In the genomic region with DNA sequence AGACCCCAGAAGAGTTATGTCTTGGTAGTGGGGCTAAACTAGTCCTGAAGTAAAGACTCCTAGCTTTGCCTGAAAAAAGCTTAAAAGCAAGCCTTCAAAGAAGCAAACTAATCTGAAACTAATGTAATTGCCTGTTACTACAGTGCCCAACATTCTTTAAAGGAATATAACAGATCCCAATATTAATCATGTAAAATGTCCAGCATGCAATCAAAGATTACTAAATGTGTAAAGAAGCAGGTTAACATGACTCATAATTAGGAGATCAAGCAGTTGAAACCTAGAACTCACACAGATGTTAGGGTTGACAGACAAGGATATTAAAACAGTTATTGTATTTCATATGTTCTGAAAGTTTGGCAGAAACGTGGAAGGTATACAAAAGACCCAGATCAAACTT, we compare ENCODE assay signal across 14 cellular contexts.
"Had no signal": no experiment of that assay in that cellular context is flagged by ENCODE, and none has a peak within 500 bp of the region (broad histone marks: within the 10 kb centered on the region; RNA-seq: fewer than 3 reads in every experiment).

No MANE protein-coding gene starts in this region.

- H3K9me3 ChIP-seq: ascending aorta, ovary, testis had no signal

- H3K27ac Mint-ChIP-seq: activated CD4-positive, alpha-beta memory T cell treated with anti-CD3 and anti-CD28 coated beads for 36 hours; activated T-helper 2 cell treated with anti-CD3 and anti-CD28 coated beads, Interferon-gamma antibody, Interleukin-2, Interleukin-4, amounts not matched to agents 10 μg/mL and 5 μg/mL and 100 μg/mL, durations not matched to agents 14 hours and 24 hours and 36 hours had no signal

- H3K4me3 ChIP-seq: ascending aorta, ovary, testis had no signal

- H3K27me3 Mint-ChIP-seq: activated CD4-positive, alpha-beta memory T cell treated with anti-CD3 and anti-CD28 coated beads for 36 hours had no signal

- ATAC-seq: foreskin keratinocyte, left lobe of liver had no signal

- H3K27ac ChIP-seq: ascending aorta, foreskin keratinocyte, ovary, testis had no signal

- H3K4me3 Mint-ChIP-seq: activated CD4-positive, alpha-beta memory T cell treated with anti-CD3 and anti-CD28 coated beads for 36 hours; neural crest cell had no signal

- DNase-seq: activated CD4-positive, alpha-beta memory T cell treated with anti-CD3 and anti-CD28 coated beads for 36 hours; activated CD4-positive, CD25-positive, alpha-beta regulatory T cell treated with anti-CD3 and anti-CD28 coated beads, Interleukin-2, amount 50 U/mL, for 72 hours; activated CD8-positive, alpha-beta memory T cell treated with anti-CD3 and anti-CD28 coated beads, Interleukin-2, amount 50 U/mL, for 4 hours; foreskin keratinocyte; head of caudate nucleus; ovary; stimulated activated CD4-positive, alpha-beta T cell treated with anti-CD3 and anti-CD28 coated beads, Interleukin-2, amount 100 ng/mL, for 48 hours; stimulated activated naive CD8-positive, alpha-beta T cell treated with anti-CD3 and anti-CD28 coated beads, Interleukin-15, Interleukin-2, amounts not matched to agents 100 U/mL and 50 U/mL, for 24 hours; T-helper 9 cell; testis had no signal

- H3K36me3 ChIP-seq: ascending aorta, ovary had no signal

- H3K27me3 ChIP-seq: ascending aorta, foreskin keratinocyte, ovary, testis had no signal
